Comparison of ENCODE assay signal across 22 cellular contexts in genomic region chr12:62618319-62618718, GRCh38.
"Had no signal": no experiment of that assay in that cellular context is flagged by ENCODE, and none has a peak within 500 bp of the region (broad histone marks: within the 10 kb centered on the region; RNA-seq: fewer than 3 reads in every experiment).

No MANE protein-coding gene starts in this region.

- H3K4me1 Mint-ChIP-seq: activated naive CD4-positive, alpha-beta T cell treated with anti-CD3 and anti-CD28 coated beads, Interleukin-2, amount 10 ng/mL, durations not matched to agents 7 days and 5 days; T-cell had no signal

- H3K9me3 Mint-ChIP-seq: activated naive CD4-positive, alpha-beta T cell treated with anti-CD3 and anti-CD28 coated beads, Interleukin-2, amount 10 ng/mL, durations not matched to agents 7 days and 5 days; activated naive CD8-positive, alpha-beta T cell treated with anti-CD3 and anti-CD28 coated beads, Interleukin-2, amount 50 U/mL, for 24 hours; activated T-cell treated with anti-CD3 and anti-CD28 coated beads, Interleukin-2, amount 50 U/mL, for 4 hours; dendritic cell treated with granulocyte-macrophage colony-stimulating factor and Interleukin-4, amounts not matched to agents 40 ng/mL and 50 ng/mL, for 4 days; mesothelial cell of epicardium; naive thymus-derived CD8-positive, alpha-beta T cell; T-cell; T-helper 2 cell treated with Interferon-gamma antibody and Interleukin-4, amounts not matched to agents 5 μg/mL and 100 μg/mL, for 36 hours had no signal

- ATAC-seq: activated CD4-positive, alpha-beta T cell treated with anti-CD3 and anti-CD28 coated beads for 36 hours; activated naive CD8-positive, alpha-beta T cell treated with anti-CD3 and anti-CD28 coated beads, Interleukin-2, amount 50 U/mL, for 24 hours; naive thymus-derived CD8-positive, alpha-beta T cell; T-cell had no signal

- H3K27me3 Mint-ChIP-seq: activated CD4-positive, alpha-beta T cell treated with anti-CD3 and anti-CD28 coated beads for 36 hours; activated naive CD4-positive, alpha-beta T cell treated with anti-CD3 and anti-CD28 coated beads, Interleukin-2, amount 10 ng/mL, durations not matched to agents 7 days and 5 days; activated naive CD8-positive, alpha-beta T cell treated with anti-CD3 and anti-CD28 coated beads, Interleukin-2, amount 50 U/mL, for 24 hours; dendritic cell treated with granulocyte-macrophage colony-stimulating factor and Interleukin-4, amounts not matched to agents 40 ng/mL and 50 ng/mL, for 4 days; naive thymus-derived CD8-positive, alpha-beta T cell; T-cell had no signal

- H3K4me3 Mint-ChIP-seq: activated CD4-positive, alpha-beta T cell treated with anti-CD3 and anti-CD28 coated beads for 36 hours; activated naive CD4-positive, alpha-beta T cell treated with anti-CD3 and anti-CD28 coated beads, Interleukin-2, amount 10 ng/mL, durations not matched to agents 7 days and 5 days; activated naive CD8-positive, alpha-beta T cell treated with anti-CD3 and anti-CD28 coated beads, Interleukin-2, amount 50 U/mL, for 24 hours; activated T-cell treated with anti-CD3 and anti-CD28 coated beads, Interleukin-2, amount 50 U/mL, for 4 hours; dendritic cell treated with granulocyte-macrophage colony-stimulating factor and Interleukin-4, amounts not matched to agents 40 ng/mL and 50 ng/mL, for 4 days; mesothelial cell of epicardium; naive thymus-derived CD8-positive, alpha-beta T cell; neural progenitor cell; T-cell; T-helper 2 cell treated with Interferon-gamma antibody and Interleukin-4, amounts not matched to agents 5 μg/mL and 100 μg/mL, for 36 hours had no signal

- DNase-seq: activated CD4-positive, alpha-beta T cell treated with anti-CD3 and anti-CD28 coated beads for 36 hours; activated CD4-positive, alpha-beta T cell treated with anti-CD3 and anti-CD28 coated beads, Interleukin-2, amount 50 U/mL, for 4 hours; activated CD8-positive, alpha-beta memory T cell treated with anti-CD3 and anti-CD28 coated beads for 24 hours; activated CD8-positive, alpha-beta memory T cell treated with anti-CD3 and anti-CD28 coated beads, Interleukin-2, amount 50 U/mL, for 4 hours; activated effector memory CD4-positive, alpha-beta T cell treated with Interleukin-2 at 50 U/mL for 16 hours; activated naive CD4-positive, alpha-beta T cell treated with anti-CD3 and anti-CD28 coated beads, Interleukin-2, amount 10 ng/mL, durations not matched to agents 7 days and 5 days; activated naive CD8-positive, alpha-beta T cell treated with anti-CD3 and anti-CD28 coated beads, Interleukin-2, amount 50 U/mL, for 24 hours; activated T-cell treated with anti-CD3 and anti-CD28 coated beads, Interleukin-2, amount 50 U/mL, for 4 hours; effector CD8-positive, alpha-beta T cell; glutamatergic neuron; hypothalamus; left ventricle myocardium inferior; naive thymus-derived CD8-positive, alpha-beta T cell; spleen; stimulated activated CD4-positive, alpha-beta T cell treated with anti-CD3 and anti-CD28 coated beads, Interleukin-4, amount 100 ng/mL, for 4 hours; stomach; T-cell had no signal

- H3K27ac Mint-ChIP-seq: activated CD4-positive, alpha-beta T cell treated with anti-CD3 and anti-CD28 coated beads for 36 hours; activated naive CD4-positive, alpha-beta T cell treated with anti-CD3 and anti-CD28 coated beads, Interleukin-2, amount 10 ng/mL, durations not matched to agents 7 days and 5 days; activated naive CD8-positive, alpha-beta T cell treated with anti-CD3 and anti-CD28 coated beads, Interleukin-2, amount 50 U/mL, for 24 hours; dendritic cell treated with granulocyte-macrophage colony-stimulating factor and Interleukin-4, amounts not matched to agents 40 ng/mL and 50 ng/mL, for 4 days; mesothelial cell of epicardium; neural progenitor cell; progenitor cell of endocrine pancreas; T-cell; T-helper 2 cell treated with Interferon-gamma antibody and Interleukin-4, amounts not matched to agents 5 μg/mL and 100 μg/mL, for 36 hours had no signal
